In the genomic region with DNA sequence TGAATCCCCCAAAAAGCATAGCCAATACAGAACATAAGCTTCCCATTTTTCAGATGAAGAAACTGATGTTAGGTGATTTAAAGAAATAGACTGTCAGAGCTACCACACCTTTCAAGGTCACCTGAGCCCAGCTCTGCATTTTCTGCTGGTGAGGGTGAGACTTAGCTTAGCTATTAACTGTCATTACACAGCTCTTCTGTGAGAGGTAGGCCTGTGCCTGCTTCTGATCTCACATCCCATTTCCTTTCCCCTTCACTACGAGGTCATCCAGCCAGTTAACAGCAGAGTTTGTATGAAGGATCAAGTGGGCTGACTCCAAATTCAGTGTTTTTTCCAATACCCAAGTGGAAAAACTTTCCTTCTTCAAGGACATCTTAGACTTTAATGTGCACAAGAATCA, we compare ENCODE assay signal across 24 cellular contexts.
"Had no signal": no experiment of that assay in that cellular context is flagged by ENCODE, and none has a peak within 500 bp of the region (broad histone marks: within the 10 kb centered on the region; RNA-seq: fewer than 3 reads in every experiment).

No MANE protein-coding gene starts in this region.

- H3K27me3 ChIP-seq: adrenal gland, ascending aorta, foreskin keratinocyte, sigmoid colon, uterus had no signal

- H3K36me3 ChIP-seq: adrenal gland, ascending aorta, sigmoid colon, uterus had no signal

- H3K27ac ChIP-seq: ascending aorta, foreskin keratinocyte, sigmoid colon, uterus had no signal

- DNase-seq: activated B cell treated with CpG ODN at 0.5 μM for 24 hours; activated CD4-positive, alpha-beta T cell treated with anti-CD3 and anti-CD28 coated beads for 36 hours; activated CD4-positive, alpha-beta T cell treated with anti-CD3 and anti-CD28 coated beads, Interleukin-2, amount 50 U/mL, for 4 hours; activated CD8-positive, alpha-beta memory T cell treated with anti-CD3 and anti-CD28 coated beads for 24 hours; activated CD8-positive, alpha-beta memory T cell treated with anti-CD3 and anti-CD28 coated beads, Interleukin-2, amount 50 U/mL, for 4 hours; activated naive CD4-positive, alpha-beta T cell; activated T-cell treated with anti-CD3 and anti-CD28 coated beads, Interleukin-2, amount 50 U/mL, for 24 hours; central memory CD4-positive, alpha-beta T cell; dermis blood vessel endothelial cell; effector CD8-positive, alpha-beta T cell; foreskin keratinocyte; immature natural killer cell; occipital lobe; retina; sigmoid colon; stimulated activated CD4-positive, alpha-beta T cell treated with anti-CD3 and anti-CD28 coated beads, Interleukin-2, amount 100 ng/mL, for 48 hours; stimulated activated CD8-positive, alpha-beta memory T cell treated with anti-CD3 and anti-CD28 coated beads, Interleukin-4, amount 100 ng/mL, for 48 hours; stimulated activated naive B cell treated with anti-CD40 and anti-IgM and Interleukin-4, amounts not matched to agents 10 μg/mL and 1 μg/mL and 100 μg/mL, for 72 hours; T1000; trophoblast cell; uterus had no signal

- H3K9me3 ChIP-seq: adrenal gland, ascending aorta, uterus had no signal

- H3K4me3 ChIP-seq: adrenal gland, ascending aorta, sigmoid colon, uterus had no signal

- ATAC-seq: activated CD4-positive, alpha-beta T cell treated with anti-CD3 and anti-CD28 coated beads for 36 hours; activated T-helper 17 cell treated with anti-CD3 and anti-CD28 coated beads, Interleukin-2, amount 50 U/mL, for 72 hours; foreskin keratinocyte; stimulated activated naive B cell treated with anti-CD40 and anti-IgM and Interleukin-4, amounts not matched to agents 10 μg/mL and 1 μg/mL and 100 μg/mL, for 72 hours had no signal
